ENCODE assay signal across 8 cellular contexts in genomic region chr9:33524431-33524947, GRCh38. TPM values are rescaled to one million over a fixed set of nuclear protein-coding genes. Genes with fewer than 3 reads are reported as not detected.
A peak's percentile ranks its signal among the peaks of the same experiment; 100 is the strongest.
DNase-seq lines count a peak whose midpoint lies in the region; ATAC-seq and TF ChIP-seq lines count a peak whose summit lies in the region.

No MANE protein-coding gene starts in this region.

- H3K27ac ChIP-seq in psoas muscle (no peak overlapping the region), ovary (no peak overlapping the region), caudate nucleus (ENCODE audit: low read depth, low read length) (no peak overlapping the region)

- H3K4me3 ChIP-seq in psoas muscle (peak overlapping the region; percentile 62), ovary (no peak overlapping the region)

- TF ChIP-seq POLR2A in ovary (IDR thresholded peaks at IDR 0.05), result no peak

- no peak overlapping the region for H3K27ac Mint-ChIP-seq in T-helper 17 cell

- 3 to 4% (median 3%) methylated on average over 38 of the region's 38 CpGs for WGBS in psoas muscle, 3 donors
- WGBS in ovary, 3 donors, result 3 to 6% (median 4%) methylated on average over 31 to 38 of the region's 38 CpGs

- peaks cover 43% of the 10 kb centered on the region for H3K27me3 Mint-ChIP-seq in T-helper 17 cell

- TF ChIP-seq CTCF in psoas muscle (IDR thresholded peaks at IDR 0.05), result no peak
- no peak for TF ChIP-seq CTCF in ovary (IDR thresholded peaks at IDR 0.05)

- H3K4me1 Mint-ChIP-seq in T-helper 17 cell, result peaks cover 6% of the 10 kb centered on the region

- no peaks in the 10 kb centered on the region for H3K9me3 ChIP-seq in T-helper 17 cell (ENCODE audit: control insufficient read depth, low read length, poor library complexity, severe bottlenecking)
- no peaks in the 10 kb centered on the region for H3K9me3 ChIP-seq in psoas muscle
- no peaks in the 10 kb centered on the region for H3K9me3 ChIP-seq in ovary

- DNase-seq in NCI-H82 (lab: John Stamatoyannopoulos, UW) (peak; percentile 66), NCI-H82 treated with DMSO at 0.1 percent for 48 hours (lab: John Stamatoyannopoulos, UW; ENCODE audit: unreplicated experiment) (no peak), T-helper 17 cell (no peak), psoas muscle (no peak), superior temporal gyrus (ENCODE audit: extremely low spot score) (no peak), ovary (no peak), caudate nucleus (lab: John Stamatoyannopoulos, UW) (no peak)

- H3K4me3 Mint-ChIP-seq in T-helper 17 cell, result peak overlapping the region; percentile 82

- ATAC-seq in T-helper 17 cell (peak; percentile 28), esophagus mucosa (peak; percentile 68), psoas muscle (peak; percentile 9 to 47 (median 32))

- H3K36me3 ChIP-seq in psoas muscle (ENCODE audit: insufficient read depth in 1 of 2, low read depth in 1 of 2) (no peaks in the 10 kb centered on the region), ovary (no peaks in the 10 kb centered on the region)

- no peaks in the 10 kb centered on the region for H3K4me1 ChIP-seq in psoas muscle
- H3K4me1 ChIP-seq in ovary (ENCODE audit: insufficient read depth), result peaks cover 3% of the 10 kb centered on the region

- H3K36me3 Mint-ChIP-seq in T-helper 17 cell (ENCODE audit: low read depth), result no peaks in the 10 kb centered on the region

- intact Hi-C loops in psoas muscle (cut with DNase I) (no loop called here), ovary (cut with DNase I) (no loop called here)

- peaks cover 3 to 36% (median 5%) of the 10 kb centered on the region in 3 donors for H3K27me3 ChIP-seq in psoas muscle (ENCODE audit: insufficient read depth in 3 of 3, low read length in 2 of 3)
- H3K27me3 ChIP-seq in ovary, result no peaks in the 10 kb centered on the region

- TF ChIP-seq EP300 in ovary (IDR thresholded peaks at IDR 0.05), result no peak

RNA-seq across cellular contexts. Expression of gene ANKRD18B, which starts 0.4 kb away (rescaled TPM):
- total RNA-seq in T-helper 17 cell, result 1 to 10 TPM; 1.2 to 1.5 TPM
- total RNA-seq in esophagus mucosa, result 10.0 TPM
- under 1 TPM in 3 of 4 donors, not detected in 1; 0.25 to 0.43 (median 0.30) TPM for total RNA-seq in psoas muscle
- under 1 TPM in 2 of 3 donors, not detected in 1; 0.01 to 0.07 TPM for polyA plus RNA-seq in psoas muscle
- total RNA-seq in ovary, result 1 to 10 TPM in 1 of 7 donors, under 1 TPM in 1, not detected in 5; 0.56 to 2.8 TPM
- under 1 TPM in 1 of 2 donors, not detected in 1; 0.35 TPM for polyA plus RNA-seq in ovary

RNA-seq across cellular contexts. Expression of gene NOL6, which starts 50.8 kb away (rescaled TPM):
- total RNA-seq in T-helper 17 cell, result 10 to 100 TPM; 32.4 to 34.6 TPM
- 37.9 TPM for total RNA-seq in esophagus mucosa
- 10 to 100 TPM; 18.8 to 39.9 (median 33.1) TPM for total RNA-seq in psoas muscle
- 10 to 100 TPM; 24.6 to 37.2 (median 34.3) TPM for polyA plus RNA-seq in psoas muscle
- total RNA-seq in ovary, result 10 to 100 TPM; 11.7 to 50.5 (median 27.4) TPM
- 10 to 100 TPM; 14.5 to 17.6 TPM for polyA plus RNA-seq in ovary
